ENCODE assay signal across 21 cellular contexts in the genomic region with DNA sequence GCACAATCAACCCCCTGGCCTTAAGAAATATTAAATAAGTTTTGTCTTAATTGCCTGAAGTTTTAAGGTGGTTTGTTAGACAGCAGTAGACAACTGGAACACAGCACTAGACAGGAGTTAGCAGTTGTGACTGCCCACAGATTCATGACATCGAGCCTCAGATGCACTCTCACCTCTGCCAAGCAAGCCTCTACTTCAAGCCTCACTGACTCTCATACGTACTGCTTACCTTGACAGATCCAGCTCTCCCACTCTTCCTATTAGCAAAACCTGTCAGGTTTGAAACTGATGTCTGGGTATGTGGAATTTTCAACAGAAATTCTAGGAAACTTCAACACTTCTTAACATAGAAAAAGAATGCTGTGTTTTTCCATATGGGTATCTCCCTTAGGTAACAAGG.
DNase-seq lines count a peak whose midpoint lies in the region; ATAC-seq, FAIRE-seq and TF ChIP-seq lines count a peak whose summit lies in the region.
"Had no signal": no experiment of that assay in that cellular context is flagged by ENCODE, and none has a peak within 500 bp of the region (broad histone marks: within the 10 kb centered on the region; RNA-seq: fewer than 3 reads in every experiment).

No MANE protein-coding gene starts in this region.

- FAIRE-seq in GM12878 (lab: Jason Lieb, UNC) = no peak
- FAIRE-seq: A204.1, H54 had no signal

- H3K4me2 ChIP-seq in GM12878 (ENCODE audit: control insufficient read depth, insufficient read depth) = peak overlapping the region; percentile 17; the same call in 1 of the 2 replicates
- H3K4me2 ChIP-seq: GM23338 had no signal

- no peak for TF ChIP-seq RAD21 in GM12878 (IDR thresholded peaks at IDR 0.05; ENCODE audit: insufficient read depth, low read depth, low read length)

- SMC1A ChIA-PET in GM12878 (lab: Charles Lee; ENCODE audit: uncharacterized antibody, unreplicated experiment) = interaction anchor here (0.6 kb wide), 2 partner anchors 9 to 1800 kb away, joined by 3 read pairs; no protein-coding TSS in a partner anchor

- no peaks in the 10 kb centered on the region for H3K9me3 ChIP-seq in GM12878 (replicated peaks; ENCODE audit: control insufficient read depth, insufficient read depth, low read length)
- H3K9me3 ChIP-seq: BE2C had no signal

- CTCF ChIA-PET in GM12878 (lab: Yijun Ruan, JAX) = interaction anchor here (1.5 kb wide), 1 partner anchor 10 kb away, joined by 6 read pairs; no protein-coding TSS in a partner anchor

- TF ChIP-seq POLR2A in GM12878 (IDR thresholded peaks at IDR 0.05; ENCODE audit: low read depth, low read length) = no peak

- no peaks in the 10 kb centered on the region for H3K79me2 ChIP-seq in GM12878 (ENCODE audit: control insufficient read depth, insufficient read depth, low read length)

- H3K4me3 ChIP-seq in GM12878 = no peak overlapping the region
- H3K4me3 ChIP-seq: GM23338 had no signal

- no peak overlapping the region for H3K9ac ChIP-seq in GM12878 (ENCODE audit: control insufficient read depth, insufficient read depth, low read length)

- DNase-seq in GM12878 (ENCODE audit: low read depth, low spot score) = peak; percentile 9
- peak; percentile 58 for DNase-seq in putamen (ENCODE audit: low spot score)
- no peak for DNase-seq in NCI-H1417 (lab: John Stamatoyannopoulos, UW)
- no peak for DNase-seq in Right ventricle myocardium inferior (ENCODE audit: missing footprints)
- no peak for DNase-seq in NCI-H2171 treated with DMSO at 0.1 percent for 48 hours (lab: John Stamatoyannopoulos, UW)
- DNase-seq: ACHN; BE2C; C1 segment of cervical spinal cord; CD4-positive, CD25-positive, alpha-beta regulatory T cell; CD8-positive, alpha-beta memory T cell; COR-L47; DMS 273 treated with DMSO at 0.1 percent for 48 hours; DMS53; DND-41; EL; HCEC 1CT; KG1 had no signal

- ATAC-seq in GM18867 (IDR thresholded peaks at IDR 0.05; ENCODE audit: unreplicated experiment) = peak; percentile 39
- peak; percentile 55; the same call in 2 of the 3 replicates for ATAC-seq in GM12878
- no peak for ATAC-seq in Right ventricle myocardium inferior
- ATAC-seq: GM23338 had no signal

- no peaks in the 10 kb centered on the region for H4K20me1 ChIP-seq in GM12878 (ENCODE audit: control insufficient read depth, insufficient read depth)

- no peak for TF ChIP-seq EP300 in GM12878 (IDR thresholded peaks at IDR 0.05; ENCODE audit: borderline replicate concordance in 1 of 2, control insufficient read depth in 1 of 2, low read depth in 2 of 2, low read length in 2 of 2)

- POLR2A ChIA-PET in GM12878 (lab: Charles Lee) = no interaction called here

- H3K27me3 ChIP-seq in GM12878 (replicated peaks in 1 of 2; ENCODE audit: control insufficient read depth in 2 of 2, insufficient read depth in 2 of 2, low read length in 1 of 2) = no peaks in the 10 kb centered on the region
- H3K27me3 ChIP-seq: BE2C had no signal

- no peak for TF ChIP-seq CTCF in GM12878 (IDR thresholded peaks at IDR 0.05 in 2 of 3, conservative IDR thresholded peaks at IDR 0.05 in 1 of 3; ENCODE audit: control insufficient read depth in 2 of 3, extremely low read depth in 1 of 3, insufficient read depth in 1 of 3, low read depth in 3 of 3, low read length in 3 of 3)

- WGBS in GM12878 (ENCODE audit: insufficient coverage, insufficient replicate concordance, low lambda C conversion rate, missing lambda C conversion rate) = 4% methylated on average over 2 of the region's 2 CpGs

- in situ Hi-C loops in GM12878 (cut with MboI) = no loop called here

- RAD21 ChIA-PET in GM12878 (lab: Charles Lee; ENCODE audit: unreplicated experiment) = no interaction called here

- peak overlapping the region; percentile 40 for H2AFZ ChIP-seq in GM12878 (ENCODE audit: control insufficient read depth, low read depth, low read length)
- H2AFZ ChIP-seq: GM23338 had no signal

- H3K36me3 ChIP-seq in GM12878 (ENCODE audit: control insufficient read depth in 2 of 2, insufficient read depth in 2 of 2, low read length in 1 of 2) = no peaks in the 10 kb centered on the region
- H3K36me3 ChIP-seq: BE2C had no signal

- intact Hi-C loops in GM12878 (cut with micrococcal nuclease; ENCODE audit: unreplicated experiment) (no loop called here), Right ventricle myocardium inferior (cut with DNase I) (no loop called here)

- peak overlapping the region; percentile 41 for H3K27ac ChIP-seq in GM12878 (ENCODE audit: control insufficient read depth, insufficient read depth)

- no TSS peak for BruUV-seq in GM12878 (replicated peaks; lab: Mats Ljungman, UMichigan)

- peaks cover 13% of the 10 kb centered on the region for H3K4me1 ChIP-seq in GM12878 (ENCODE audit: control insufficient read depth, insufficient read depth, low read length)

TF ChIP-seq in GM12878, 131 proteins besides CTCF, POLR2A, EP300 and RAD21:
- TF ChIP-seq, protein P1, sequence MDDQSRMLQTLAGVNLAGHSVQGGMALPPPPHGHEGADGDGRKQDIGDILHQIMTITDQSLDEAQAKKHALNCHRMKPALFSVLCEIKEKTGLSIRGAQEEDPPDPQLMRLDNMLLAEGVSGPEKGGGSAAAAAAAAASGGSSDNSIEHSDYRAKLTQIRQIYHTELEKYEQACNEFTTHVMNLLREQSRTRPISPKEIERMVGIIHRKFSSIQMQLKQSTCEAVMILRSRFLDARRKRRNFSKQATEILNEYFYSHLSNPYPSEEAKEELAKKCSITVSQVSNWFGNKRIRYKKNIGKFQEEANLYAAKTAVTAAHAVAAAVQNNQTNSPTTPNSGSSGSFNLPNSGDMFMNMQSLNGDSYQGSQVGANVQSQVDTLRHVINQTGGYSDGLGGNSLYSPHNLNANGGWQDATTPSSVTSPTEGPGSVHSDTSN (IDR thresholded peaks at IDR 0.05; ENCODE audit: insufficient replicate concordance, low read depth, low read length) = no peak
- TF ChIP-seq RUNX3 (IDR thresholded peaks at IDR 0.05; ENCODE audit: low read length) = no peak
- no peak for TF ChIP-seq GABPA (IDR thresholded peaks at IDR 0.05; ENCODE audit: low read depth)

Comparison
In these comparisons a context has a peak if more than half of its experiments do, and no peak if none do; other contexts are left out.
1. DNase-seq: peak in GM12878 (single experiment) and putamen (single experiment); none in NCI-H1417 (0 of 3), Right ventricle myocardium inferior (single experiment) and NCI-H2171 treated with DMSO at 0.1 percent for 48 hours (single experiment).